19 cellular contexts compared by ENCODE assay signal in the genomic region with DNA sequence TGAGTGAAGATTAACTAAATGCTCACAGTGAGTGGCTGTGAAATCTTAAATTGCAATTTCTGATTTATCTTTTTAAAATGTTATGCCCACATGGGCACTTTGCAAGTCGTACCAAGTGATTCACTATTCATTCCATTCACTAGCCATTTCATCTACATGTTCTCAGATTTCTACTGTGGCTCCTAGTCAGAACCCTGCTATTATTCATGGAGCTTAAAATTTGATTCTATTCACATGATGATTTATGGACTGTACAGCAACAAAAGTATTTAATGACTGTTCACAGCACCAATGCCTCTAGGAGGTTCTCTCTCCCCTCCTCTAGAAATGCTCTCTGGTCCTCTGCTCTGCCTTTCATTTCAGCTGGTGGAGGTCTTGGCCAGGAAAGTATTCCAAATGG.
DNase-seq lines count a peak whose midpoint lies in the region; ATAC-seq and TF ChIP-seq lines count a peak whose summit lies in the region.
"Had no signal": no experiment of that assay in that cellular context is flagged by ENCODE, and none has a peak within 500 bp of the region (broad histone marks: within the 10 kb centered on the region; RNA-seq: fewer than 3 reads in every experiment).

No MANE protein-coding gene starts in this region.

- H3K27me3 Mint-ChIP-seq in natural killer cell (ENCODE audit: low read depth in 2 of 2): peaks cover 11 to 29% of the 10 kb centered on the region in 2 donors

- no peak overlapping the region for H3K27ac Mint-ChIP-seq in natural killer cell
- H3K27ac Mint-ChIP-seq: CD8-positive, alpha-beta T cell; HFFc6 had no signal

- no peaks in the 10 kb centered on the region for H3K36me3 Mint-ChIP-seq in natural killer cell
- H3K36me3 Mint-ChIP-seq: CD8-positive, alpha-beta T cell had no signal

- TF ChIP-seq POLR2A in transverse colon (IDR thresholded peaks at IDR 0.05): no peak

- intact Hi-C loops in natural killer cell (cut with micrococcal nuclease): no loop called here
- intact Hi-C loops in psoas muscle (cut with DNase I): no loop called here
- intact Hi-C loops in transverse colon (cut with DNase I; ENCODE audit: low total_unique reads): no loop called here

- H3K27ac ChIP-seq in psoas muscle (no peak overlapping the region), transverse colon (no peak overlapping the region)
- H3K27ac ChIP-seq: BLaER1 had no signal

- TF ChIP-seq CTCF in natural killer cell (IDR thresholded peaks at IDR 0.05) (no peak), psoas muscle (IDR thresholded peaks at IDR 0.05) (no peak), transverse colon (IDR thresholded peaks at IDR 0.05) (no peak)

- 25 to 26% (median 25%) methylated on average over 1 of the region's 1 CpG for WGBS in psoas muscle, 3 donors
- WGBS in transverse colon (ENCODE audit: low coverage in 1 of 2), 2 donors: 46 to 57% methylated on average over 1 of the region's 1 CpG

- H3K36me3 ChIP-seq in psoas muscle (ENCODE audit: insufficient read depth in 1 of 2, low read depth in 1 of 2) (no peaks in the 10 kb centered on the region), transverse colon (no peaks in the 10 kb centered on the region)
- H3K36me3 ChIP-seq: BLaER1 had no signal

- H3K4me3 ChIP-seq in psoas muscle (no peak overlapping the region), transverse colon (no peak overlapping the region)
- H3K4me3 ChIP-seq: BLaER1, GM23338, K562 had no signal

- in situ Hi-C loops in transverse colon (cut with MboI; ENCODE audit: low pct_ligation_motif_present in 1 of 4, low pct_unique_long_range_greater_than_20kb in 1 of 4, low sequenced_read_pairs in 3 of 4): no loop called here

- no peak for TF ChIP-seq EP300 in transverse colon (IDR thresholded peaks at IDR 0.05; ENCODE audit: low read depth)

- ATAC-seq in natural killer cell: no peak
- ATAC-seq in psoas muscle: no peak
- ATAC-seq: CD8-positive, alpha-beta T cell; GM23338; K562 had no signal

- no peaks in the 10 kb centered on the region for H3K4me1 ChIP-seq in psoas muscle
- H3K4me1 ChIP-seq in transverse colon: no peaks in the 10 kb centered on the region
- H3K4me1 ChIP-seq: BLaER1 had no signal

- H3K9me3 ChIP-seq in psoas muscle (no peaks in the 10 kb centered on the region), transverse colon (no peaks in the 10 kb centered on the region)
- H3K9me3 ChIP-seq: BLaER1 had no signal

- no peaks in the 10 kb centered on the region for H3K9me3 Mint-ChIP-seq in natural killer cell
- H3K9me3 Mint-ChIP-seq: CD8-positive, alpha-beta T cell; GM23338 had no signal

- H3K27me3 ChIP-seq in psoas muscle (ENCODE audit: insufficient read depth in 3 of 3, low read length in 2 of 3) (no peaks in the 10 kb centered on the region), transverse colon (no peaks in the 10 kb centered on the region)
- H3K27me3 ChIP-seq: BLaER1 had no signal

- DNase-seq in NCI-H1417 (lab: John Stamatoyannopoulos, UW) (peak in 2 of 3 experiments; percentile 13 to 63), NCI-H1417 treated with DMSO at 0.1 percent for 48 hours (lab: John Stamatoyannopoulos, UW) (no peak), NCI-H128 (lab: John Stamatoyannopoulos, UW; ENCODE audit: unreplicated experiment) (peak; percentile 20), NCI-H2227 treated with DMSO at 0.1 percent for 48 hours (lab: John Stamatoyannopoulos, UW) (peak; percentile 53), left kidney (ENCODE audit: low read depth, low spot score) (peak; percentile 34), natural killer cell (no peak), psoas muscle (no peak), transverse colon (no peak)
- DNase-seq: CD8-positive, alpha-beta T cell; DMS79 treated with DMSO at 0.1 percent for 48 hours; HFFc6; MV-4-11; NCI-H187; NCI-H345; RPMI8226; SIG-M5 had no signal

- H3K4me3 Mint-ChIP-seq in natural killer cell: no peak overlapping the region
- H3K4me3 Mint-ChIP-seq: CD8-positive, alpha-beta T cell; GM23338; HFFc6 had no signal

- H3K4me1 Mint-ChIP-seq in natural killer cell: no peaks in the 10 kb centered on the region

Comparison
In these comparisons a context has a peak if more than half of its experiments do, and no peak if none do; other contexts are left out.
1. DNase-seq: peak in NCI-H1417 (2 of 3), NCI-H128 (single experiment), NCI-H2227 treated with DMSO at 0.1 percent for 48 hours (single experiment) and left kidney (single experiment); none in NCI-H1417 treated with DMSO at 0.1 percent for 48 hours (single experiment), natural killer cell (single experiment), psoas muscle (0 of 2) and transverse colon (single experiment).